ENCODE assay signal across 13 cellular contexts in genomic region chr6:140051521-140052455, GRCh38.
A peak's percentile ranks its signal among the peaks of the same experiment; 100 is the strongest.
DNase-seq lines count a peak whose midpoint lies in the region; ATAC-seq, FAIRE-seq and TF ChIP-seq lines count a peak whose summit lies in the region.
"Had no signal": no experiment of that assay in that cellular context is flagged by ENCODE, and none has a peak within 500 bp of the region (broad histone marks: within the 10 kb centered on the region; RNA-seq: fewer than 3 reads in every experiment).

No MANE protein-coding gene starts in this region.

- H3K27me3 ChIP-seq in astrocyte (ENCODE audit: insufficient read depth, low read length) (no peaks in the 10 kb centered on the region), keratinocyte (ENCODE audit: control insufficient read depth, extremely low read depth, insufficient read depth, low read length) (no peaks in the 10 kb centered on the region)

- no peaks in the 10 kb centered on the region for H3K9me1 ChIP-seq in keratinocyte (ENCODE audit: control insufficient read depth, extremely low read depth, insufficient read depth, low read length)

- ATAC-seq in HG03039 (IDR thresholded peaks at IDR 0.05; ENCODE audit: unreplicated experiment): no peak
- ATAC-seq: Panc1 had no signal

- peak overlapping the region; percentile 90 for H3K27ac Mint-ChIP-seq in astrocyte (ENCODE audit: unreplicated experiment)
- H3K27ac Mint-ChIP-seq: IgD-negative memory B cell had no signal

- no peaks in the 10 kb centered on the region for H3K9me3 ChIP-seq in astrocyte (ENCODE audit: insufficient read depth, low read depth, low read length)
- no peaks in the 10 kb centered on the region for H3K9me3 ChIP-seq in keratinocyte (ENCODE audit: control insufficient read depth, low read depth, low read length)
- H3K9me3 ChIP-seq: Caco-2 had no signal

- peak; percentile 93 for DNase-seq in AG09309 (ENCODE audit: low read depth)
- DNase-seq in LHCN-M2 (ENCODE audit: low read depth): peak; percentile 95
- DNase-seq in astrocyte (ENCODE audit: low read depth): peak; percentile 99
- DNase-seq in keratinocyte (ENCODE audit: low read depth, low spot score): peak; percentile 96
- DNase-seq in NAMALWA (ENCODE audit: low spot score): no peak
- DNase-seq in HuH-7 (ENCODE audit: low spot score): no peak
- no peak for DNase-seq in NCI-H187 treated with DMSO at 0.1 percent for 48 hours (lab: John Stamatoyannopoulos, UW)
- DNase-seq: activated CD4-positive, alpha-beta T cell treated with anti-CD3 and anti-CD28 coated beads, Interleukin-2, amount 50 U/mL, for 1 hour; amygdala had no signal

- dilution Hi-C loops in keratinocyte (cut with MboI; ENCODE audit: extremely low pct_ligation_motif_present, low sequenced_read_pairs): no loop called here

- peak overlapping the region; percentile 54 for H3K4me2 ChIP-seq in astrocyte (ENCODE audit: low read length)
- H3K4me2 ChIP-seq in keratinocyte (ENCODE audit: control insufficient read depth, extremely low read depth, insufficient read depth, low read depth, low read length): peak overlapping the region; percentile 7

- H3K36me3 Mint-ChIP-seq in astrocyte (ENCODE audit: low read depth, unreplicated experiment): no peaks in the 10 kb centered on the region
- H3K36me3 Mint-ChIP-seq: IgD-negative memory B cell had no signal

- FAIRE-seq in astrocyte (lab: Jason Lieb, UNC) (peak; percentile 97), keratinocyte (lab: Jason Lieb, UNC) (peak; percentile 97)

- TF ChIP-seq CTCF in AG09309 (IDR thresholded peaks at IDR 0.05; ENCODE audit: control insufficient read depth, insufficient read depth, low read depth, low read length, missing control alignments): no peak
- no peak for TF ChIP-seq CTCF in astrocyte (IDR thresholded peaks at IDR 0.05; ENCODE audit: insufficient read depth, low read depth, low read length)
- TF ChIP-seq CTCF in keratinocyte (optimal IDR thresholded peaks at IDR 0.05 in 1 of 3, IDR thresholded peaks at IDR 0.05 in 1 of 3, conservative IDR thresholded peaks at IDR 0.05 in 1 of 3; ENCODE audit: extremely low read depth in 1 of 3, insufficient read depth in 2 of 3, low read length in 3 of 3): no peak

- peak overlapping the region; percentile 94 for H3K27ac ChIP-seq in astrocyte (ENCODE audit: low read depth, low read length)
- H3K27ac ChIP-seq in keratinocyte (ENCODE audit: control insufficient read depth, insufficient read depth, low read length): peak overlapping the region; percentile 82

- H4K20me1 ChIP-seq in astrocyte (ENCODE audit: insufficient read depth, low read length): no peaks in the 10 kb centered on the region
- no peaks in the 10 kb centered on the region for H4K20me1 ChIP-seq in keratinocyte (ENCODE audit: control insufficient read depth, extremely low read depth, insufficient read depth, low read length)

- no peak overlapping the region for H3K4me3 Mint-ChIP-seq in astrocyte (ENCODE audit: unreplicated experiment)
- H3K4me3 Mint-ChIP-seq: IgD-negative memory B cell had no signal

- H2AFZ ChIP-seq in astrocyte (ENCODE audit: low read depth, low read length) (peak overlapping the region; percentile 4), keratinocyte (ENCODE audit: control insufficient read depth, low read length) (no peak overlapping the region)

- H3K4me1 ChIP-seq in astrocyte (ENCODE audit: insufficient read depth, low read length) (peaks cover 36% of the 10 kb centered on the region), keratinocyte (ENCODE audit: control insufficient read depth, extremely low read depth, insufficient read depth, low read length) (peaks cover 26% of the 10 kb centered on the region)
- H3K4me1 ChIP-seq: Caco-2 had no signal

- no peak overlapping the region for H3K4me3 ChIP-seq in AG09309 (ENCODE audit: control insufficient read depth, low read depth, low read length)
- no peak overlapping the region for H3K4me3 ChIP-seq in astrocyte (ENCODE audit: insufficient read depth, low read depth, low read length)
- no peak overlapping the region for H3K4me3 ChIP-seq in keratinocyte (ENCODE audit: control insufficient read depth in 2 of 3, extremely low read depth in 1 of 3, insufficient read depth in 2 of 3, low read depth in 1 of 3, low read length in 3 of 3)

- H3K27me3 Mint-ChIP-seq in astrocyte (ENCODE audit: low read depth, unreplicated experiment): no peaks in the 10 kb centered on the region

- H3K9me3 Mint-ChIP-seq in astrocyte (ENCODE audit: unreplicated experiment): no peaks in the 10 kb centered on the region
- H3K9me3 Mint-ChIP-seq: IgD-negative memory B cell had no signal

- H3K36me3 ChIP-seq in astrocyte (ENCODE audit: insufficient read depth, low read length) (no peaks in the 10 kb centered on the region), keratinocyte (ENCODE audit: control insufficient read depth in 2 of 2, extremely low read depth in 1 of 2, insufficient read depth in 2 of 2, low read length in 2 of 2) (no peaks in the 10 kb centered on the region)

- H3K79me2 ChIP-seq in astrocyte (ENCODE audit: insufficient read depth, low read length): no peaks in the 10 kb centered on the region
- no peaks in the 10 kb centered on the region for H3K79me2 ChIP-seq in keratinocyte (ENCODE audit: control insufficient read depth, insufficient read depth, low read length)

- H3K4me1 Mint-ChIP-seq in astrocyte (ENCODE audit: low read depth, unreplicated experiment): peaks cover 33% of the 10 kb centered on the region

- peak overlapping the region; percentile 76 for H3K9ac ChIP-seq in astrocyte (ENCODE audit: low read length)
- H3K9ac ChIP-seq in keratinocyte (ENCODE audit: control insufficient read depth, extremely low read depth, insufficient read depth, low read length): peak overlapping the region; percentile 48

Comparison
In these comparisons a context has a peak if more than half of its experiments do, and no peak if none do; other contexts are left out.
1. DNase-seq: peak in AG09309 (single experiment), LHCN-M2 (single experiment), astrocyte (single experiment) and keratinocyte (single experiment); none in NAMALWA (single experiment), HuH-7 (single experiment) and NCI-H187 treated with DMSO at 0.1 percent for 48 hours (single experiment).